1 cellular context compared by ENCODE assay signal in the genomic region with DNA sequence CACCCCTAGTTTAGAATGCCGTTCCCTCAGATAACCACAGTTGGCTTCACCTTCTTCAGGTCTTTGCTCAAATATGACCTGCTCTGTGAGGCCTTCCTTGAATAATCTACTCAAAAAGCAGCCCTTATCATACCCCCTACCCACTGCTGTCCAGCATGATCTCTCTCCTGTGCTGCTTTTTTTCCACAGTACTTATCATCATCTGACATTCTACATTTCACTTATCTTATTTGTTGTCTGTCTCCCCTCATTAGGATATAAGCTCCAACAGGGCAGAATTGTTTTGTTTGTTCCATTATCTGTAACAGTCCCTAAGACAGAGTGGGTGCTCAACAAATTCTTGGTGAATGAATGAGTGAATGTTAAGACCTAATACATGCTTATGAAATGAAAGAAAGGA.
TF ChIP-seq lines count a peak whose summit lies in the region.

No MANE protein-coding gene starts in this region.

TF ChIP-seq in K562, 482 proteins besides CTCF, POLR2A, EP300 and RAD21 (continued from another document and continues in another):
- TF ChIP-seq ZNF398 (CRISPR knock-in tag; IDR thresholded peaks at IDR 0.05) (no peak), ZNF232 (CRISPR knock-in tag; IDR thresholded peaks at IDR 0.05) (no peak), TARDBP (IDR thresholded peaks at IDR 0.05) (no peak), EWSR1 (IDR thresholded peaks at IDR 0.05; ENCODE audit: borderline replicate concordance, low read depth, partially characterized antibody) (no peak), PKNOX1 (IDR thresholded peaks at IDR 0.05) (peak; percentile 48; the same call in 1 of the 2 replicates), SMARCA5 (IDR thresholded peaks at IDR 0.05) (peak; percentile 52; the same call in 1 of the 2 replicates), SRSF3 (IDR thresholded peaks at IDR 0.05; ENCODE audit: insufficient read depth, low read length) (no peak), XRCC3 (IDR thresholded peaks at IDR 0.05) (no peak), ZFX (CRISPR knock-in tag; IDR thresholded peaks at IDR 0.05) (peak; percentile 57; the same call in 1 of the 2 replicates), NFYB (IDR thresholded peaks at IDR 0.05; ENCODE audit: extremely low read depth, insufficient read length) (no peak), ZNF512 (tag; IDR thresholded peaks at IDR 0.05) (no peak), MAFG (tag; conservative IDR thresholded peaks at IDR 0.05) (no peak), ZKSCAN3 (CRISPR knock-in tag; IDR thresholded peaks at IDR 0.05) (no peak), ILF3 (IDR thresholded peaks at IDR 0.05; ENCODE audit: borderline replicate concordance) (no peak), MXD1 (CRISPR knock-in tag; IDR thresholded peaks at IDR 0.05; ENCODE audit: borderline replicate concordance, poor library complexity, severe bottlenecking) (no peak), EHMT2 (IDR thresholded peaks at IDR 0.05) (peak; percentile 61; the same call in 1 of the 2 replicates), SMARCA4 (IDR thresholded peaks at IDR 0.05) (peak; percentile 86), ZNF780A (CRISPR knock-in tag; IDR thresholded peaks at IDR 0.05) (no peak), RBM39 (optimal IDR thresholded peaks at IDR 0.05; ENCODE audit: low read depth, low read length) (no peak), ZNF3 (CRISPR knock-in tag; IDR thresholded peaks at IDR 0.05) (no peak), HNRNPL (IDR thresholded peaks at IDR 0.05; ENCODE audit: low read depth, low read length) (no peak), OTX1 (CRISPR knock-in tag; IDR thresholded peaks at IDR 0.05) (no peak), PHB2 (IDR thresholded peaks at IDR 0.05; ENCODE audit: low read depth) (peak; percentile 46; the same call in 1 of the 2 replicates), RBFOX2 (IDR thresholded peaks at IDR 0.05; ENCODE audit: low read depth, low read length) (no peak), ZNF431 (CRISPR knock-in tag; IDR thresholded peaks at IDR 0.05) (no peak), PRMT5 (CRISPR knock-in tag; IDR thresholded peaks at IDR 0.05) (no peak), ZBTB1 (CRISPR knock-in tag; IDR thresholded peaks at IDR 0.05; ENCODE audit: borderline replicate concordance, low read depth) (no peak), POLR3G (IDR thresholded peaks at IDR 0.05; ENCODE audit: extremely low read depth, insufficient read length, insufficient replicate concordance) (no peak), RBM17 (IDR thresholded peaks at IDR 0.05; ENCODE audit: borderline replicate concordance, low read depth, low read length) (no peak), KDM4B (IDR thresholded peaks at IDR 0.05; ENCODE audit: borderline replicate concordance in 2 of 2, low read depth in 1 of 2) (no peak), IFI16 (CRISPR knock-in tag; IDR thresholded peaks at IDR 0.05) (no peak), SMAD1 (IDR thresholded peaks at IDR 0.05; ENCODE audit: low read depth, low read length, partially characterized antibody) (no peak), ZNF764 (CRISPR knock-in tag; IDR thresholded peaks at IDR 0.05; ENCODE audit: low read depth) (no peak), MEIS2 (IDR thresholded peaks at IDR 0.05; ENCODE audit: partially characterized antibody) (peak; percentile 35), THRA (IDR thresholded peaks at IDR 0.05) (no peak), RAD51 (IDR thresholded peaks at IDR 0.05; ENCODE audit: borderline replicate concordance, low read depth) (no peak), ZBTB8A (IDR thresholded peaks at IDR 0.05; ENCODE audit: partially characterized antibody) (no peak), TCF7L2 (IDR thresholded peaks at IDR 0.05; ENCODE audit: low read depth, low read length) (no peak), RBBP5 (IDR thresholded peaks at IDR 0.05; ENCODE audit: borderline replicate concordance, insufficient read depth, low read length, poor library complexity, severe bottlenecking) (no peak), ETV6 (IDR thresholded peaks at IDR 0.05; ENCODE audit: borderline replicate concordance in 1 of 2, low read depth in 2 of 2, low read length in 1 of 2) (no peak), ETV6 (CRISPR knock-in tag; IDR thresholded peaks at IDR 0.05; ENCODE audit: borderline replicate concordance) (no peak), ETS1 (conservative IDR thresholded peaks at IDR 0.05; ENCODE audit: control insufficient read depth, low read depth, low read length) (no peak), SMC3 (conservative IDR thresholded peaks at IDR 0.05; ENCODE audit: insufficient read depth, low read depth, low read length) (no peak), NCOR1 (IDR thresholded peaks at IDR 0.05) (peak; percentile 86), HMG20B (CRISPR knock-in tag; IDR thresholded peaks at IDR 0.05) (no peak), XRCC4 (IDR thresholded peaks at IDR 0.05; ENCODE audit: extremely low read depth, insufficient read depth, insufficient read length) (no peak), LEF1 (IDR thresholded peaks at IDR 0.05) (no peak; the same call in 1 of the 2 replicates), ARID1B (IDR thresholded peaks at IDR 0.05) (peak; percentile 90), FOXM1 (IDR thresholded peaks at IDR 0.05; ENCODE audit: low read depth) (peak; percentile 73), FOXM1 (CRISPR knock-in tag; IDR thresholded peaks at IDR 0.05; ENCODE audit: low read depth) (no peak), PHF8 (IDR thresholded peaks at IDR 0.05; ENCODE audit: borderline replicate concordance, low read length) (no peak)
- TF ChIP-seq, protein P1, sequence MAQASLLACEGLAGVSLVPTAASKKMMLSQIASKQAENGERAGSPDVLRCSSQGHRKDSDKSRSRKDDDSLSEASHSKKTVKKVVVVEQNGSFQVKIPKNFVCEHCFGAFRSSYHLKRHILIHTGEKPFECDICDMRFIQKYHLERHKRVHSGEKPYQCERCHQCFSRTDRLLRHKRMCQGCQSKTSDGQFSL (CRISPR knock-in tag; IDR thresholded peaks at IDR 0.05) = no peak
- TF ChIP-seq, protein P1 (tag; IDR thresholded peaks at IDR 0.05) = no peak
- TF ChIP-seq, protein P2, sequence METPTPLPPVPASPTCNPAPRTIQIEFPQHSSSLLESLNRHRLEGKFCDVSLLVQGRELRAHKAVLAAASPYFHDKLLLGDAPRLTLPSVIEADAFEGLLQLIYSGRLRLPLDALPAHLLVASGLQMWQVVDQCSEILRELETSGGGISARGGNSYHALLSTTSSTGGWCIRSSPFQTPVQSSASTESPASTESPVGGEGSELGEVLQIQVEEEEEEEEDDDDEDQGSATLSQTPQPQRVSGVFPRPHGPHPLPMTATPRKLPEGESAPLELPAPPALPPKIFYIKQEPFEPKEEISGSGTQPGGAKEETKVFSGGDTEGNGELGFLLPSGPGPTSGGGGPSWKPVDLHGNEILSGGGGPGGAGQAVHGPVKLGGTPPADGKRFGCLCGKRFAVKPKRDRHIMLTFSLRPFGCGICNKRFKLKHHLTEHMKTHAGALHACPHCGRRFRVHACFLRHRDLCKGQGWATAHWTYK (CRISPR knock-in tag; IDR thresholded peaks at IDR 0.05) = no peak
- TF ChIP-seq, protein P3, sequence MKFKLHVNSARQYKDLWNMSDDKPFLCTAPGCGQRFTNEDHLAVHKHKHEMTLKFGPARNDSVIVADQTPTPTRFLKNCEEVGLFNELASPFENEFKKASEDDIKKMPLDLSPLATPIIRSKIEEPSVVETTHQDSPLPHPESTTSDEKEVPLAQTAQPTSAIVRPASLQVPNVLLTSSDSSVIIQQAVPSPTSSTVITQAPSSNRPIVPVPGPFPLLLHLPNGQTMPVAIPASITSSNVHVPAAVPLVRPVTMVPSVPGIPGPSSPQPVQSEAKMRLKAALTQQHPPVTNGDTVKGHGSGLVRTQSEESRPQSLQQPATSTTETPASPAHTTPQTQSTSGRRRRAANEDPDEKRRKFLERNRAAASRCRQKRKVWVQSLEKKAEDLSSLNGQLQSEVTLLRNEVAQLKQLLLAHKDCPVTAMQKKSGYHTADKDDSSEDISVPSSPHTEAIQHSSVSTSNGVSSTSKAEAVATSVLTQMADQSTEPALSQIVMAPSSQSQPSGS (CRISPR knock-in tag; IDR thresholded peaks at IDR 0.05) = no peak
- TF ChIP-seq, protein P4, sequence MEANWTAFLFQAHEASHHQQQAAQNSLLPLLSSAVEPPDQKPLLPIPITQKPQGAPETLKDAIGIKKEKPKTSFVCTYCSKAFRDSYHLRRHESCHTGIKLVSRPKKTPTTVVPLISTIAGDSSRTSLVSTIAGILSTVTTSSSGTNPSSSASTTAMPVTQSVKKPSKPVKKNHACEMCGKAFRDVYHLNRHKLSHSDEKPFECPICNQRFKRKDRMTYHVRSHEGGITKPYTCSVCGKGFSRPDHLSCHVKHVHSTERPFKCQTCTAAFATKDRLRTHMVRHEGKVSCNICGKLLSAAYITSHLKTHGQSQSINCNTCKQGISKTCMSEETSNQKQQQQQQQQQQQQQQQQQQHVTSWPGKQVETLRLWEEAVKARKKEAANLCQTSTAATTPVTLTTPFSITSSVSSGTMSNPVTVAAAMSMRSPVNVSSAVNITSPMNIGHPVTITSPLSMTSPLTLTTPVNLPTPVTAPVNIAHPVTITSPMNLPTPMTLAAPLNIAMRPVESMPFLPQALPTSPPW (CRISPR knock-in tag; IDR thresholded peaks at IDR 0.05) = no peak
- TF ChIP-seq, protein P5, sequence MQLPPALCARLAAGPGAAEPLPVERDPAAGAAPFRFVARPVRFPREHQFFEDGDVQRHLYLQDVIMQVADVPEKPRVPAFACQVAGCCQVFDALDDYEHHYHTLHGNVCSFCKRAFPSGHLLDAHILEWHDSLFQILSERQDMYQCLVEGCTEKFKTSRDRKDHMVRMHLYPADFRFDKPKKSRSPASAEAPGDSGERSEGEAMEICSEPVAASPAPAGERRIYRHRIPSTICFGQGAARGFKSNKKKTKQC (CRISPR knock-in tag; IDR thresholded peaks at IDR 0.05) = no peak
- TF ChIP-seq, protein P6, sequence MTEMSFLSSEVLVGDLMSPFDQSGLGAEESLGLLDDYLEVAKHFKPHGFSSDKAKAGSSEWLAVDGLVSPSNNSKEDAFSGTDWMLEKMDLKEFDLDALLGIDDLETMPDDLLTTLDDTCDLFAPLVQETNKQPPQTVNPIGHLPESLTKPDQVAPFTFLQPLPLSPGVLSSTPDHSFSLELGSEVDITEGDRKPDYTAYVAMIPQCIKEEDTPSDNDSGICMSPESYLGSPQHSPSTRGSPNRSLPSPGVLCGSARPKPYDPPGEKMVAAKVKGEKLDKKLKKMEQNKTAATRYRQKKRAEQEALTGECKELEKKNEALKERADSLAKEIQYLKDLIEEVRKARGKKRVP (CRISPR knock-in tag; IDR thresholded peaks at IDR 0.05) = no peak
